8 cellular contexts compared by ENCODE assay signal in the genomic region with DNA sequence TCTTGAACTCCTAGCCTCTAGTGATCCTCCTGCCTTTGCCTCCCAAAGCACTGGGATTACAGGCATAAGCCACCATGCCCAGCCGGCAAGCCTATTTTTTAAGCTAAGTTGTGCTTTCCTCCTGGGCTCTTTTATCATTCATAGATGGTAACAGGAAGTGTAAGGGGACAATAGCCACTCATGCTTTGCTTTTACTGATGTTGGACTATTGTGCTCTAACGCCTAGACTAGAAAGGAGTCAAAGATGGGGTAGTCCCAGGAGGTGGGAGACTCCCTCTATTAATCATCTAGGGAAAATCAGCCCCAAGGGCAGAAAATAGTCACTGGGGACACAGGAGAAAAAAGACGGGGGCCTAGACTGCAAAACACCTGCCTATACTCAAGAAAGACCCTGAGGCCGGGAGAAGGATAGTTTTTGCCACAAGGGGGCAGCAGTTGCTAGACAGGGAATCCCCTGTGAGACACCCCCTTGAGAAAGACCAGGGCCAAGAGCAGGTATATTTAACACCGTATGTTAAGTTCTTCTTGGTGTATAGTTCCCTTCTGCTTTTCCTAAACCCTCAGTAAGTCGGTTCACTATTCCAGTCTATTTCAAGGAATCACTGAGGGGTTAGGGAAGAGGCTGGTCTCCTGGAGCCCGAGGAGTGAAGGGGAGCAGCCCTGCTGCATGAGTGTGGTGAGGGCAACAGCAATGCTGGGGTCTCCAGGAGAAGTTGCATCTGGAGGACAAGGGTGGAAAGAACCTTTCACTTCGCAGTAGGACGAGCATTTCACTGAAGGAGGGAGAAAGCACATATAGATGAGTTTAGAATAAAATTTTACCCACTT. TPM values are rescaled to one million over a fixed set of nuclear protein-coding genes. Genes with fewer than 3 reads are reported as not detected.
DNase-seq lines count a peak whose midpoint lies in the region; ATAC-seq and TF ChIP-seq lines count a peak whose summit lies in the region.

No MANE protein-coding gene starts in this region.

- DNase-seq in GF-D8 (lab: John Stamatoyannopoulos, UW) = peak; percentile 20
- peak; percentile 68 for DNase-seq in SK-MEL-5 (ENCODE audit: low read depth, low spot score)
- peak; percentile 25 for DNase-seq in activated effector memory CD4-positive, alpha-beta T cell treated with Interleukin-2 at 50 U/mL for 16 hours
- DNase-seq in hepatocyte (ENCODE audit: low spot score) = peak; percentile 74
- peak; percentile 37 to 68 for DNase-seq in stimulated activated CD4-positive, alpha-beta T cell treated with anti-CD3 and anti-CD28 coated beads, Interleukin-15, amount 100 ng/mL, for 48 hours (ENCODE audit: low read depth in 2 of 2)

- no peaks in the 10 kb centered on the region for H3K79me2 ChIP-seq in hepatocyte

- H3K4me1 ChIP-seq in hepatocyte (ENCODE audit: insufficient read depth) = peaks cover 12% of the 10 kb centered on the region

- H3K9me3 ChIP-seq in hepatocyte (ENCODE audit: low read depth) = no peaks in the 10 kb centered on the region

- H2AFZ ChIP-seq in hepatocyte = peak overlapping the region; percentile 20

- ATAC-seq in HG03460 (IDR thresholded peaks at IDR 0.05; ENCODE audit: unreplicated experiment) (peak; percentile 61), HG02840 (IDR thresholded peaks at IDR 0.05; ENCODE audit: low FRiP score, unreplicated experiment) (no peak), GM21367 (IDR thresholded peaks at IDR 0.05; ENCODE audit: unreplicated experiment) (no peak)

- no peaks in the 10 kb centered on the region for H4K20me1 ChIP-seq in hepatocyte (ENCODE audit: insufficient read depth, poor library complexity, severe bottlenecking)

- TF ChIP-seq CTCF in hepatocyte (IDR thresholded peaks at IDR 0.05; ENCODE audit: poor library complexity) = peak; percentile 62

- no peak overlapping the region for H3K27ac ChIP-seq in hepatocyte

- in situ Hi-C loops in SK-MEL-5 (cut with HindIII; ENCODE audit: low pct_unique_long_range_greater_than_20kb, low sequenced_read_pairs) = no loop called here

- 56% methylated on average over 9 of the region's 9 CpGs for WGBS in hepatocyte (ENCODE audit: low lambda C conversion rate, missing lambda C conversion rate)

- H3K9me2 ChIP-seq in hepatocyte (replicated peaks; ENCODE audit: insufficient read depth) = no peaks in the 10 kb centered on the region

- no peak overlapping the region for H3K4me2 ChIP-seq in hepatocyte

- H3K4me3 ChIP-seq in hepatocyte = no peak overlapping the region

- no peaks in the 10 kb centered on the region for H3K27me3 ChIP-seq in hepatocyte

- no peaks in the 10 kb centered on the region for H3K36me3 ChIP-seq in hepatocyte (replicated peaks; ENCODE audit: insufficient read depth, low read depth)

RNA-seq across cellular contexts. Expression of a gene that starts 2.1 kb away (rescaled TPM):
- not detected in 2 replicates for total RNA-seq in SK-MEL-5 (2014; rRNA removed; shearing (Covaris generic))
- polyA plus RNA-seq in SK-MEL-5 (2015; cell fraction: cytosol; rRNA removed) = not detected in 2 replicates
- polyA plus RNA-seq in SK-MEL-5 (2015; cell fraction: nucleus; rRNA removed) = not detected in 2 replicates
- total RNA-seq in hepatocyte = not detected in 2 replicates
- polyA plus RNA-seq in hepatocyte = not detected in 2 replicates

RNA-seq across cellular contexts. Expression of a gene that starts 43.0 kb away (rescaled TPM):
- not detected in 2 replicates for total RNA-seq in SK-MEL-5 (2014; rRNA removed; shearing (Covaris generic))
- polyA plus RNA-seq in SK-MEL-5 (2015; cell fraction: cytosol; rRNA removed) = 0.02 TPM in 1 of 2 replicates, not detected in the other
- polyA plus RNA-seq in SK-MEL-5 (2015; cell fraction: nucleus; rRNA removed) = not detected in 2 replicates
- 0.07 TPM in 1 of 2 replicates, not detected in the other for total RNA-seq in hepatocyte
- polyA plus RNA-seq in hepatocyte = 0.09 and 0.56 TPM in 2 replicates

RNA-seq across cellular contexts. Expression of a gene that starts 48.1 kb away (rescaled TPM):
- 196 and 198 TPM in 2 replicates for total RNA-seq in SK-MEL-5 (2014; rRNA removed; shearing (Covaris generic))
- polyA plus RNA-seq in SK-MEL-5 (2015; cell fraction: cytosol; rRNA removed) = 191 and 201 TPM in 2 replicates
- 131 and 142 TPM in 2 replicates for polyA plus RNA-seq in SK-MEL-5 (2015; cell fraction: nucleus; rRNA removed)
- 310 and 312 TPM in 2 replicates for total RNA-seq in hepatocyte
- 436 and 482 TPM in 2 replicates for polyA plus RNA-seq in hepatocyte

Comparison
In these comparisons a context has a peak if more than half of its experiments do, and no peak if none do; other contexts are left out.
1. DNase-seq: peak in every context shown above with its lines; median percentile 74 in hepatocyte; 68 in SK-MEL-5; 52 in stimulated activated CD4-positive, alpha-beta T cell treated with anti-CD3 and anti-CD28 coated beads, Interleukin-15, amount 100 ng/mL, for 48 hours; 25 in activated effector memory CD4-positive, alpha-beta T cell treated with Interleukin-2 at 50 U/mL for 16 hours; 20 in GF-D8.